ENCODE assay signal across 8 cellular contexts in genomic region chr12:56724989-56725722, GRCh38. TPM values are rescaled to one million over a fixed set of nuclear protein-coding genes. Genes with fewer than 3 reads are reported as not detected.
A peak's percentile ranks its signal among the peaks of the same experiment; 100 is the strongest.
DNase-seq lines count a peak whose midpoint lies in the region; ATAC-seq, FAIRE-seq and TF ChIP-seq lines count a peak whose summit lies in the region.

NACA (minus strand) TSS chr12:56725299; CDS start chr12:56724521, 778 bp downstream.

- peak within 1 kb of the TSS; percentile 98 for H3K9ac ChIP-seq in HUES64 (ENCODE audit: low read depth, low read length)
- H3K9ac ChIP-seq in OCI-LY1 (ENCODE audit: low read length): peak within 1 kb of the TSS; percentile 100

- peaks cover 60% of the 10 kb centered on the region for H3K36me3 Mint-ChIP-seq in Calu3 (ENCODE audit: insufficient read depth, unreplicated experiment)
- peaks cover 18% of the 10 kb centered on the region for H3K36me3 Mint-ChIP-seq in mesothelial cell of epicardium

- intact Hi-C loops in Calu3 (cut with micrococcal nuclease; ENCODE audit: unreplicated experiment): loop anchor here (2.0 to 10.0 kb wide), 2 partner anchors 40 to 90 kb away; partner anchors contain the start of gene BAZ2A

- peaks cover 35% of the 10 kb centered on the region for H3K4me1 Mint-ChIP-seq in Calu3 (ENCODE audit: low read depth, unreplicated experiment)
- H3K4me1 Mint-ChIP-seq in mesothelial cell of epicardium: peaks cover 46% of the 10 kb centered on the region

- peak within 1 kb of the TSS; percentile 92 for H3K27ac ChIP-seq in HUES64 (ENCODE audit: low read depth, low read length)
- H3K27ac ChIP-seq in OCI-LY1 (ENCODE audit: low read depth, low read length, poor library complexity, severe bottlenecking): peak within 1 kb of the TSS; percentile 92

- H3K4me1 ChIP-seq in HUES64 (ENCODE audit: insufficient read depth, low read length) (peaks cover 33% of the 10 kb centered on the region), OCI-LY1 (ENCODE audit: insufficient read depth, low read length, severe bottlenecking) (peaks cover 53% of the 10 kb centered on the region)

- H3K4me3 Mint-ChIP-seq in Calu3 (ENCODE audit: low read depth, unreplicated experiment): peak within 1 kb of the TSS; percentile 97
- peak within 1 kb of the TSS; percentile 98 for H3K4me3 Mint-ChIP-seq in mesothelial cell of epicardium

- no peaks in the 10 kb centered on the region for H3K9me2 ChIP-seq in OCI-LY1 (ENCODE audit: low read depth, low read length)

- H3K36me3 ChIP-seq in HUES64 (ENCODE audit: insufficient read depth, low read length) (peaks cover 66% of the 10 kb centered on the region), OCI-LY1 (ENCODE audit: insufficient read depth, low read length) (peaks cover 51% of the 10 kb centered on the region)

- peak within 1 kb of the TSS; percentile 80 for H3K4me2 ChIP-seq in OCI-LY1 (ENCODE audit: low read length)

- no peaks in the 10 kb centered on the region for H3K9me3 Mint-ChIP-seq in Calu3 (ENCODE audit: low read depth, unreplicated experiment)
- no peaks in the 10 kb centered on the region for H3K9me3 Mint-ChIP-seq in mesothelial cell of epicardium

- H3K27ac Mint-ChIP-seq in Calu3 (ENCODE audit: unreplicated experiment) (peak within 1 kb of the TSS; percentile 99), mesothelial cell of epicardium (peak within 1 kb of the TSS; percentile 99)

- CTCF ChIA-PET in Calu3 (lab: Charles Lee): interaction anchor here (0.5 to 1.2 kb wide), 7 partner anchors 12 to 415 kb away, joined by 3 to 8 read pairs (median 3); no protein-coding TSS in a partner anchor

- WGBS in HUES64: under 1% methylated on average over 45 of the region's 46 CpGs

- H3F3A ChIP-seq in OCI-LY1 (ENCODE audit: insufficient read depth, low read length): no peaks in the 10 kb centered on the region

- BruUV-seq in Calu3 (replicated peaks; lab: Mats Ljungman, UMichigan): no TSS peak

- H3K27me3 Mint-ChIP-seq in Calu3 (ENCODE audit: unreplicated experiment) (no peaks in the 10 kb centered on the region), mesothelial cell of epicardium (ENCODE audit: low read depth) (no peaks in the 10 kb centered on the region)

- H3K79me2 ChIP-seq in OCI-LY1 (ENCODE audit: insufficient read depth, low read length): peaks cover 49% of the 10 kb centered on the region

- no peaks in the 10 kb centered on the region for H3K9me3 ChIP-seq in HUES64 (ENCODE audit: insufficient read depth, low read depth, low read length)
- H3K9me3 ChIP-seq in OCI-LY1 (ENCODE audit: low read length): no peaks in the 10 kb centered on the region

- H3K27me3 ChIP-seq in HUES64 (ENCODE audit: insufficient read depth, low read length) (no peaks in the 10 kb centered on the region), OCI-LY1 (ENCODE audit: insufficient read depth, low read length) (no peaks in the 10 kb centered on the region)

- peak; percentile 91 for ATAC-seq in GM21447 (IDR thresholded peaks at IDR 0.05; ENCODE audit: unreplicated experiment)

- DNase-seq in Calu3 (peak; percentile 98), mesothelial cell of epicardium (ENCODE audit: low spot score in 2 of 2, unreplicated experiment in 2 of 2) (peak; percentile 87 to 93)
- peak; percentile 97 for DNase-seq in activated CD8-positive, alpha-beta memory T cell treated with anti-CD3 and anti-CD28 coated beads, Interleukin-2, amount 50 U/mL, for 4 hours
- peak; percentile 99 for DNase-seq in stimulated activated CD8-positive, alpha-beta memory T cell treated with anti-CD3 and anti-CD28 coated beads, Interleukin-15, amount 100 ng/mL, for 48 hours (ENCODE audit: low read depth in 2 of 2)

- TF ChIP-seq CTCF in Calu3 (IDR thresholded peaks at IDR 0.05; ENCODE audit: unreplicated experiment): no peak
- no peak for TF ChIP-seq CTCF in OCI-LY1 (IDR thresholded peaks at IDR 0.05; ENCODE audit: low read length)
- no peak for TF ChIP-seq CTCF in mesothelial cell of epicardium (IDR thresholded peaks at IDR 0.05; ENCODE audit: unreplicated experiment)

- peak within 1 kb of the TSS; percentile 85 for H3K4me3 ChIP-seq in HUES64 (ENCODE audit: low read length)
- peak within 1 kb of the TSS; percentile 99 for H3K4me3 ChIP-seq in OCI-LY1 (ENCODE audit: low read depth, low read length, poor library complexity, severe bottlenecking)

- FAIRE-seq in endometrium (lab: Jason Lieb, UNC): peak; percentile 79

- peaks cover 5% of the 10 kb centered on the region for H4K20me1 ChIP-seq in OCI-LY1 (ENCODE audit: insufficient read depth, low read length)

- peak within 1 kb of the TSS; percentile 32; the same call in 1 of the 2 replicates for H2AFZ ChIP-seq in OCI-LY1 (ENCODE audit: low read length)

RNA-seq across cellular contexts. Expression of gene NACA, which starts in this region (rescaled TPM):
- total RNA-seq in Calu3 (2022) (771 and 835 TPM in 2 replicates), mesothelial cell of epicardium (919 to 987 TPM (median 980 TPM) in 3 replicates)
- 1,225 TPM for polyA plus RNA-seq in HUES64 (2013, experiment 1 of 2)
- 1,552 TPM for polyA plus RNA-seq in HUES64 (2013, experiment 2 of 2)

Comparison
In these comparisons a context has a peak if more than half of its experiments do, and no peak if none do; other contexts are left out.
1. Peak in every context shown above with its lines: DNase-seq, ATAC-seq, H3K4me3 ChIP-seq and H3K27ac ChIP-seq.